Comparison of ENCODE assay signal across 6 cellular contexts in the genomic region with DNA sequence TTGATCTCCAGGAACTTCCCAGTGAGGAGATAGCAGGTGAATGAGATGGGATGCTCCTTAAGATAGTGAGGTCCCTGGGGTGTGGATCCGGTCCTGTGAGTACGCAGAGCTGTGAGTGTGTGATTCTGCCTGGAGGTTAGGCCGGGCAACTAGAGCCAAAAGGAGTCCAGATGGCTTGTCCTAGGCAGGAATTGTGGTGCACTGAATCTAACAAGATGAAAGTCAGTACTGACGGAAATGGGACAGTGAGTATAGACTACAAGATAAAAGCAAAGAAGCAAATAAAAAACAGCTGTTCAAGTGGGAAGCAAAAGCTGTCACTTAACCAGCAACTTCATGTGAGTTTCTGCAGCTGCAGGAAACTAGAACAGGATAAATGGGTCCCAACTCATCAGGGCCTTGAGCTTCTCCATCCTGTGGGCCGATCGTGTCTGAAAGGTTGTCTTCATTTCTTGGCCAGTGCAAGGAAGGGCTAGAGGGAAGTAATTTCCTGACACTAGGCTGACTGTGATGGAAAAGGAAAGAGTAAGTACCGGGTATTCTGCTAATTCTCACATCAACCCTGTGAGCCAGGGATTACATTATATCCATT.
DNase-seq lines count a peak whose midpoint lies in the region; ATAC-seq, FAIRE-seq and TF ChIP-seq lines count a peak whose summit lies in the region.
"Not testable (repeated sequence)": the region's sequence is repeated elsewhere in the genome, so short reads cannot be mapped to it uniquely, and the experiment has no call there.

No MANE protein-coding gene starts in this region.

- WGBS in K562 (ENCODE audit: insufficient coverage, low coverage, missing lambda C conversion rate), result no CpG with 5 or more reads among the region's 7 CpGs
- WGBS in heart right ventricle, 2 donors, result no CpG with 5 or more reads among the region's 7 CpGs

- intact Hi-C loops in K562 (cut with micrococcal nuclease); Right ventricle myocardium inferior (cut with DNase I); heart right ventricle (cut with DNase I): not testable (repeated sequence)

- BruUV-seq in K562 (replicated peaks; lab: Mats Ljungman, UMichigan), result not testable (repeated sequence)

- peak overlapping the region in 6 of 11 experiments; percentile 41 to 61 (median 54); a peak in 7 of 22 replicates for H3K4me2 ChIP-seq in BLaER1 treated with 17β-estradiol and CSF1 and Interleukin-3, amounts not matched to agents 10 nM and 100 nM
- H3K4me2 ChIP-seq in OCI-LY3 (ENCODE audit: low read length); K562 (ENCODE audit: insufficient read depth, low read length): not testable (repeated sequence)

- TF ChIP-seq POLR2A in K562 (conservative IDR thresholded peaks at IDR 0.05), result not testable (repeated sequence)

- FAIRE-seq in GM18507 (lab: Jason Lieb, UNC) (peak; percentile 55), K562 (lab: Jason Lieb, UNC) (peak; percentile 72)

- CTCF ChIA-PET in K562 (lab: Yijun Ruan, JAX; ENCODE audit: low intra/inter-chr PET ratio), result not testable (repeated sequence)

- not testable (repeated sequence) for TF ChIP-seq EP300 in K562 (IDR thresholded peaks at IDR 0.05; ENCODE audit: low read length)

- H3K27ac ChIP-seq in BLaER1 treated with 17β-estradiol and CSF1 and Interleukin-3, amounts not matched to agents 10 nM and 100 nM, result peak overlapping the region in 5 of 11 experiments; percentile 32 to 63 (median 60); a peak in 7 of 22 replicates
- H3K27ac ChIP-seq in OCI-LY3 (ENCODE audit: low read length), result peak overlapping the region; percentile 69
- not testable (repeated sequence) for H3K27ac ChIP-seq in K562 (ENCODE audit: extremely low read depth, low read depth, low read length); heart right ventricle

- not testable (repeated sequence) for H3K79me2 ChIP-seq in OCI-LY3 (ENCODE audit: low read length); K562 (ENCODE audit: control insufficient read depth, insufficient read depth, low read length)

- in situ Hi-C loops in K562 (cut with MboI), result not testable (repeated sequence)

- not testable (repeated sequence) for H3K27me3 ChIP-seq in BLaER1 treated with 17β-estradiol and CSF1 and Interleukin-3, amounts not matched to agents 10 nM and 100 nM; OCI-LY3 (ENCODE audit: low read depth, low read length); K562 (ENCODE audit: control insufficient read depth in 2 of 2, insufficient read depth in 2 of 2, low read length in 2 of 2); heart right ventricle

- not testable (repeated sequence) for H2AFZ ChIP-seq in OCI-LY3 (ENCODE audit: low read depth, low read length); K562 (ENCODE audit: low read depth, low read length)

- POLR2A ChIA-PET in K562 (lab: Yijun Ruan, JAX), result not testable (repeated sequence)

- H3K4me3 ChIP-seq in BLaER1 treated with 17β-estradiol and CSF1 and Interleukin-3, amounts not matched to agents 10 nM and 100 nM; OCI-LY3 (ENCODE audit: low read length); K562; heart right ventricle: not testable (repeated sequence)

- TF ChIP-seq CTCF in OCI-LY3 (IDR thresholded peaks at IDR 0.05; ENCODE audit: low read depth, low read length); K562 (IDR thresholded peaks at IDR 0.05 in 2 of 3, conservative IDR thresholded peaks at IDR 0.05 in 1 of 3; ENCODE audit: insufficient read depth in 2 of 3, low read depth in 1 of 3, low read length in 3 of 3); heart right ventricle (IDR thresholded peaks at IDR 0.05): not testable (repeated sequence)

- H3K9ac ChIP-seq in BLaER1 treated with 17β-estradiol and CSF1 and Interleukin-3, amounts not matched to agents 10 nM and 100 nM, result peak overlapping the region in 1 of 11 experiments; percentile 54; a peak in 1 of 22 replicates
- not testable (repeated sequence) for H3K9ac ChIP-seq in OCI-LY3 (ENCODE audit: low read length); K562 (ENCODE audit: insufficient read depth in 1 of 2, low read depth in 2 of 2, low read length in 2 of 2)

- TF ChIP-seq RAD21 in K562 (CRISPR knock-in tag; conservative IDR thresholded peaks at IDR 0.05 in 1 of 2, IDR thresholded peaks at IDR 0.05 in 1 of 2), result not testable (repeated sequence)

- H3K4me1 ChIP-seq in BLaER1 treated with 17β-estradiol and CSF1 and Interleukin-3, amounts not matched to agents 10 nM and 100 nM, result peaks cover 0 to 24% (median 13%) of the 10 kb centered on the region in 10 experiments; a peak in 16 of 20 replicates
- peaks cover 31% of the 10 kb centered on the region for H3K4me1 ChIP-seq in OCI-LY3 (ENCODE audit: low read length)
- H3K4me1 ChIP-seq in K562 (replicated peaks in 1 of 2; ENCODE audit: control insufficient read depth in 2 of 2, insufficient read depth in 2 of 2, low read length in 2 of 2); heart right ventricle: not testable (repeated sequence)

- not testable (repeated sequence) for ATAC-seq in K562
- peak; percentile 85 for ATAC-seq in Right ventricle myocardium inferior
- peak in 6 of 8 donors; percentile 43 to 89 (median 80) for ATAC-seq in heart right ventricle

- H4K20me1 ChIP-seq in BLaER1 treated with 17β-estradiol and CSF1 and Interleukin-3, amounts not matched to agents 10 nM and 100 nM; OCI-LY3 (ENCODE audit: insufficient read depth, low read length); K562 (replicated peaks; ENCODE audit: control insufficient read depth, insufficient read depth, low read length): not testable (repeated sequence)

- not testable (repeated sequence) for H3K36me3 ChIP-seq in BLaER1 treated with 17β-estradiol and CSF1 and Interleukin-3, amounts not matched to agents 10 nM and 100 nM; OCI-LY3 (replicated peaks; ENCODE audit: low read depth, low read length); K562 (ENCODE audit: control insufficient read depth, insufficient read depth, low read length); heart right ventricle

- H3K9me1 ChIP-seq in K562 (ENCODE audit: control insufficient read depth, insufficient read depth, low read length), result not testable (repeated sequence)

- not testable (repeated sequence) for H3K9me3 ChIP-seq in BLaER1 treated with 17β-estradiol and CSF1 and Interleukin-3, amounts not matched to agents 10 nM and 100 nM (replicated peaks in 1 of 11); OCI-LY3 (ENCODE audit: insufficient read depth, low read length); K562 (replicated peaks; ENCODE audit: control insufficient read depth, insufficient read depth, low read depth, low read length); heart right ventricle

- not testable (repeated sequence) for DNase-seq in GM18507 (ENCODE audit: extremely low spot score, insufficient read length, low read depth); K562 (ENCODE audit: extremely low read depth in 1 of 4, low spot score in 3 of 4); Right ventricle myocardium inferior (ENCODE audit: missing footprints); heart right ventricle
